ENCODE assay signal across 18 cellular contexts in the genomic region with DNA sequence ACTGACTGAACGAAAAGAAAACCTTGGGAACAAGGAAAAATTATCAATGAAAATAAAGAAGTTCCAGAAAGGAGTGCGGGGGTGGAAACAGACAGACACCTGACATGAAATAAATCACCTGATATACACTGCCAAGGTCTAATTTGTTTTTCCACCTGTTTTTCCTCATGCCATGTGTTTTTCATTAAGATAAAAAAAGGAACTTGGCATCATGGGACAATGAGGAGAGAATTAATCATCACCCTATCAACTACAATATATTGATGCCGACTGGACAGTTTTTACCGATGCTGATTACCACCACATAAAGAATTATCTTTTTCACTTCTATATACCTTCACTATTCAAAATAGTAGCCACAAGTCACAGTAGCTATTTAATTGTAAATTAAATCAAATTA.
DNase-seq lines count a peak whose midpoint lies in the region; TF ChIP-seq lines count a peak whose summit lies in the region.
"Had no signal": no experiment of that assay in that cellular context is flagged by ENCODE, and none has a peak within 500 bp of the region (broad histone marks: within the 10 kb centered on the region; RNA-seq: fewer than 3 reads in every experiment).

No MANE protein-coding gene starts in this region.

- H3K27ac ChIP-seq in left ventricle myocardium inferior (replicated peaks) (peak overlapping the region; percentile 35), right atrium auricular region (no peak overlapping the region)
- H3K27ac ChIP-seq: 22Rv1, BLaER1, GM23248 had no signal

- no peak overlapping the region for H3K4me3 ChIP-seq in left ventricle myocardium inferior
- H3K4me3 ChIP-seq in right atrium auricular region = no peak overlapping the region
- H3K4me3 ChIP-seq: BLaER1, GM23248, HAP-1 had no signal

- DNase-seq in NCI-H1105 treated with DMSO at 0.1 percent for 48 hours (lab: John Stamatoyannopoulos, UW) (peak; percentile 35), NCI-H1105 (lab: John Stamatoyannopoulos, UW) (no peak), left ventricle myocardium inferior (no peak), right atrium auricular region (ENCODE audit: low spot score) (no peak), SK-N-DZ (ENCODE audit: low spot score) (peak; percentile 43), myocyte (ENCODE audit: low read depth) (peak; percentile 56), immature natural killer cell (no peak), COLO668 (lab: John Stamatoyannopoulos, UW; ENCODE audit: unreplicated experiment) (no peak)
- DNase-seq: CD4-positive, alpha-beta memory T cell; COR-L47; DMS 273 treated with DMSO at 0.1 percent for 48 hours; DMS53; DND-41; GM23248 had no signal

- no peaks in the 10 kb centered on the region for H3K4me1 Mint-ChIP-seq in immature natural killer cell
- H3K4me1 Mint-ChIP-seq: CD14-positive monocyte had no signal

- H3K4me1 ChIP-seq in left ventricle myocardium inferior = peaks cover 27% of the 10 kb centered on the region
- peaks cover 0 to 4% of the 10 kb centered on the region in 2 donors for H3K4me1 ChIP-seq in right atrium auricular region
- H3K4me1 ChIP-seq: BLaER1 had no signal

- H3K4me3 Mint-ChIP-seq in immature natural killer cell = no peak overlapping the region
- H3K4me3 Mint-ChIP-seq: CD14-positive monocyte; CD4-positive, alpha-beta memory T cell had no signal

- H3K36me3 Mint-ChIP-seq in immature natural killer cell = peaks cover 5 to 13% (median 11%) of the 10 kb centered on the region in 3 donors
- H3K36me3 Mint-ChIP-seq: CD14-positive monocyte had no signal

- H3K27ac Mint-ChIP-seq in immature natural killer cell = no peak overlapping the region
- H3K27ac Mint-ChIP-seq: CD14-positive monocyte; CD4-positive, alpha-beta memory T cell had no signal

- no peaks in the 10 kb centered on the region for H3K9me3 Mint-ChIP-seq in immature natural killer cell
- H3K9me3 Mint-ChIP-seq: CD4-positive, alpha-beta memory T cell had no signal

- no peak for TF ChIP-seq CTCF in left ventricle myocardium inferior (IDR thresholded peaks at IDR 0.05; ENCODE audit: borderline replicate concordance)
- no peak for TF ChIP-seq CTCF in right atrium auricular region (IDR thresholded peaks at IDR 0.05)

- H3K9me3 ChIP-seq in left ventricle myocardium inferior (replicated peaks) (no peaks in the 10 kb centered on the region), right atrium auricular region (no peaks in the 10 kb centered on the region)
- H3K9me3 ChIP-seq: BLaER1, HAP-1 had no signal

- intact Hi-C loops in left ventricle myocardium inferior (cut with micrococcal nuclease) = no loop called here

- H3K27me3 ChIP-seq in left ventricle myocardium inferior (ENCODE audit: low read depth) = no peaks in the 10 kb centered on the region
- no peaks in the 10 kb centered on the region for H3K27me3 ChIP-seq in right atrium auricular region
- H3K27me3 ChIP-seq: BLaER1 had no signal

- H3K36me3 ChIP-seq in left ventricle myocardium inferior (peaks cover 33% of the 10 kb centered on the region), right atrium auricular region (peaks cover 47% of the 10 kb centered on the region)
- H3K36me3 ChIP-seq: BLaER1, HAP-1 had no signal

- H3K27me3 Mint-ChIP-seq in immature natural killer cell (ENCODE audit: low read depth in 3 of 3) = no peaks in the 10 kb centered on the region
- H3K27me3 Mint-ChIP-seq: CD4-positive, alpha-beta memory T cell had no signal

Comparison
In these comparisons a context has a peak if more than half of its experiments do, and no peak if none do; other contexts are left out.
1. DNase-seq: peak in NCI-H1105 treated with DMSO at 0.1 percent for 48 hours (single experiment), SK-N-DZ (single experiment) and myocyte (single experiment); none in NCI-H1105 (single experiment), left ventricle myocardium inferior (single experiment), right atrium auricular region (single experiment), immature natural killer cell (0 of 3) and COLO668 (single experiment).